ENCODE assay signal across 31 cellular contexts in genomic region chr14:22996823-22997301, GRCh38. TPM values are rescaled to one million over a fixed set of nuclear protein-coding genes. Genes with fewer than 3 reads are reported as not detected.
DNase-seq lines count a peak whose midpoint lies in the region; ATAC-seq and TF ChIP-seq lines count a peak whose summit lies in the region.
"Had no signal": no experiment of that assay in that cellular context is flagged by ENCODE, and none has a peak within 500 bp of the region (broad histone marks: within the 10 kb centered on the region; RNA-seq: fewer than 3 reads in every experiment).

No MANE protein-coding gene starts in this region.

- intact Hi-C loops in ovary (cut with DNase I) = loop anchor here in 1 of 4 donors (5.0 kb wide), 1 partner anchor 55 kb away; no protein-coding TSS in a partner anchor
- intact Hi-C loops in aorta (cut with DNase I) = no loop called here

- ATAC-seq in GM18873 (IDR thresholded peaks at IDR 0.05; ENCODE audit: low FRiP score, unreplicated experiment) (no peak), aorta (ENCODE audit: low FRiP score) (no peak)
- ATAC-seq: activated naive CD8-positive, alpha-beta T cell treated with anti-CD3 and anti-CD28 coated beads, Interleukin-2, amount 50 U/mL, for 24 hours; foreskin keratinocyte; heart left ventricle; WTC11 had no signal

- no peak overlapping the region for H2AFZ ChIP-seq in hepatocyte

- 49% methylated on average over 7 of the region's 7 CpGs for WGBS in hepatocyte (ENCODE audit: low lambda C conversion rate, missing lambda C conversion rate)
- WGBS in ovary, 3 donors = 7 to 18% (median 17%) methylated on average over 7 of the region's 7 CpGs
- WGBS in aorta, 2 donors = 73 to 86% methylated on average over 7 of the region's 7 CpGs

- H4K20me1 ChIP-seq in hepatocyte (ENCODE audit: insufficient read depth, poor library complexity, severe bottlenecking) = no peaks in the 10 kb centered on the region

- H3K79me2 ChIP-seq in hepatocyte = no peaks in the 10 kb centered on the region

- H3K4me1 ChIP-seq in hepatocyte (ENCODE audit: insufficient read depth) (peaks cover 10% of the 10 kb centered on the region), ovary (ENCODE audit: insufficient read depth) (peaks cover 7% of the 10 kb centered on the region), aorta (ENCODE audit: control insufficient read depth in 1 of 2, insufficient read depth in 2 of 2, low read length in 2 of 2) (no peaks in the 10 kb centered on the region)
- H3K4me1 ChIP-seq: foreskin keratinocyte had no signal

- no peaks in the 10 kb centered on the region for H3K9me3 ChIP-seq in hepatocyte (ENCODE audit: low read depth)
- H3K9me3 ChIP-seq in ovary = no peaks in the 10 kb centered on the region
- H3K9me3 ChIP-seq in aorta (ENCODE audit: control insufficient read depth, low read length) = no peaks in the 10 kb centered on the region
- H3K9me3 ChIP-seq: HAP-1, heart left ventricle had no signal

- DNase-seq in NCI-H2227 (lab: John Stamatoyannopoulos, UW; ENCODE audit: unreplicated experiment) (peak; percentile 33), NCI-H2227 treated with DMSO at 0.1 percent for 48 hours (lab: John Stamatoyannopoulos, UW) (no peak), RWPE1 (ENCODE audit: low spot score) (no peak), hepatocyte (ENCODE audit: low spot score) (peak; percentile 29), ovary (peak in 4 of 5 donors; percentile 54 to 72 (median 57)), NCI-H187 (lab: John Stamatoyannopoulos, UW) (no peak), aorta (no peak)
- DNase-seq: activated naive CD8-positive, alpha-beta T cell treated with anti-CD3 and anti-CD28 coated beads, Interleukin-2, amount 50 U/mL, for 24 hours; activated T-cell treated with anti-CD3 and anti-CD28 coated beads, Interleukin-2, amount 50 U/mL, for 48 hours; caudate nucleus; DMS79 treated with DMSO at 0.1 percent for 48 hours; endodermal cell; foreskin keratinocyte; heart left ventricle; mammary epithelial cell; NCI-H146; NK-92 treated with Interleukin-12 subunit alpha and Interleukin-12 subunit beta, amount 100 ng/mL, for 24 hours; stimulated activated naive CD4-positive, alpha-beta T cell treated with Interleukin-2 at 50 U/mL for 16 hours; T-helper 9 cell had no signal

- H3K27me3 ChIP-seq in hepatocyte (no peaks in the 10 kb centered on the region), ovary (no peaks in the 10 kb centered on the region), aorta (ENCODE audit: control insufficient read depth in 1 of 2, insufficient read depth in 2 of 2, low read length in 1 of 2) (no peaks in the 10 kb centered on the region)
- H3K27me3 ChIP-seq: foreskin keratinocyte, heart left ventricle had no signal

- POLR2A ChIA-PET in RWPE1 (lab: Yijun Ruan, JAX; ENCODE audit: low non-redundant PET) = no interaction called here

- peak overlapping the region; percentile 10; the same call in 1 of the 2 replicates for H3K27ac ChIP-seq in RWPE1
- H3K27ac ChIP-seq in hepatocyte = peak overlapping the region; percentile 28
- H3K27ac ChIP-seq in ovary = no peak overlapping the region
- no peak overlapping the region for H3K27ac ChIP-seq in aorta (ENCODE audit: low read depth in 1 of 2, low read length in 2 of 2)
- H3K27ac ChIP-seq: 22Rv1, coronary artery, foreskin keratinocyte, heart left ventricle had no signal

- TF ChIP-seq CTCF in RWPE1 (conservative IDR thresholded peaks at IDR 0.05; ENCODE audit: low read depth) (no peak), hepatocyte (IDR thresholded peaks at IDR 0.05; ENCODE audit: poor library complexity) (no peak), ovary (IDR thresholded peaks at IDR 0.05) (no peak)

- CTCF ChIA-PET in RWPE1 (lab: Yijun Ruan, JAX) = interaction anchor here (3.7 kb wide), 1 partner anchor 11 kb away, joined by 30 read pairs; no protein-coding TSS in a partner anchor

- H3K4me2 ChIP-seq in hepatocyte = no peak overlapping the region
- H3K4me2 ChIP-seq: smooth muscle cell had no signal

- TF ChIP-seq EP300 in ovary (IDR thresholded peaks at IDR 0.05) = no peak

- no peak overlapping the region for H3K4me3 ChIP-seq in hepatocyte
- H3K4me3 ChIP-seq in ovary = no peak overlapping the region
- H3K4me3 ChIP-seq in aorta (ENCODE audit: low read length in 2 of 2) = no peak overlapping the region
- H3K4me3 ChIP-seq: coronary artery, HAP-1, heart left ventricle, smooth muscle cell had no signal

- H3K9me2 ChIP-seq in hepatocyte (replicated peaks; ENCODE audit: insufficient read depth) = no peaks in the 10 kb centered on the region

- no peak for TF ChIP-seq POLR2A in ovary (IDR thresholded peaks at IDR 0.05)

- no peaks in the 10 kb centered on the region for H3K36me3 ChIP-seq in hepatocyte (replicated peaks; ENCODE audit: insufficient read depth, low read depth)
- H3K36me3 ChIP-seq in ovary = no peaks in the 10 kb centered on the region
- H3K36me3 ChIP-seq in aorta (ENCODE audit: control insufficient read depth in 1 of 2, insufficient read depth in 2 of 2, low read length in 1 of 2) = no peaks in the 10 kb centered on the region
- H3K36me3 ChIP-seq: HAP-1 had no signal

RNA-seq across cellular contexts. Expression of gene C14orf93, which starts 13.1 kb away (rescaled TPM):
- total RNA-seq in hepatocyte (7.8 and 8.8 TPM in 2 replicates), ovary (10 to 100 TPM in 4 of 7 donors, 1 to 10 TPM in 3; 7.2 to 11.8 (median 10.2) TPM), aorta (1 to 10 TPM; 5.5 to 8.6 TPM)
- polyA plus RNA-seq in hepatocyte (5.7 and 6.5 TPM in 2 replicates), ovary (10 to 100 TPM; 12.1 to 12.7 TPM), aorta (10 to 100 TPM in 1 of 2 donors, 1 to 10 TPM in 1; 8.8 to 11.0 TPM)

RNA-seq across cellular contexts. Expression of gene AJUBA, which starts 14.5 kb away (rescaled TPM):
- total RNA-seq in hepatocyte (75.1 and 80.8 TPM in 2 replicates), ovary (10 to 100 TPM; 13.7 to 34.5 (median 19.1) TPM), aorta (10 to 100 TPM; 12.9 to 16.2 TPM)
- polyA plus RNA-seq in hepatocyte (36.2 and 43.2 TPM in 2 replicates), ovary (10 to 100 TPM; 11.2 to 21.1 TPM), aorta (1 to 10 TPM; 2.2 to 3.8 TPM)
- polyA plus RNA-seq: CD14-positive monocyte had no signal

RNA-seq across cellular contexts. Expression of gene PSMB5, which starts 37.8 kb away (rescaled TPM):
- total RNA-seq in hepatocyte (171 and 190 TPM in 2 replicates), ovary (100 to 1,000 TPM in 1 of 7 donors, 10 to 100 TPM in 6; 65.3 to 144 (median 77.4) TPM), aorta (10 to 100 TPM; 67.7 to 68.4 TPM)
- polyA plus RNA-seq in hepatocyte (299 and 319 TPM in 2 replicates), ovary (100 to 1,000 TPM in 1 of 2 donors, 10 to 100 TPM in 1; 79.9 to 112 TPM), aorta (100 to 1,000 TPM; 103 to 116 TPM)

RNA-seq across cellular contexts. Expression of gene HAUS4, which starts 40.0 kb away (rescaled TPM):
- total RNA-seq in hepatocyte (34.8 and 46.4 TPM in 2 replicates), ovary (100 to 1,000 TPM in 1 of 7 donors, 10 to 100 TPM in 6; 31.6 to 111 (median 41.6) TPM), aorta (10 to 100 TPM; 19.7 to 33.9 TPM)
- polyA plus RNA-seq in hepatocyte (16.2 and 21.8 TPM in 2 replicates), ovary (10 to 100 TPM; 55.6 to 58.4 TPM), aorta (10 to 100 TPM; 39.5 to 62.7 TPM)

RNA-seq across cellular contexts. Expression of gene PSMB11, which starts 45.1 kb away (rescaled TPM):
- not detected in 2 replicates for total RNA-seq in hepatocyte
- polyA plus RNA-seq in hepatocyte = not detected in 2 replicates
- not detected for total RNA-seq in ovary
- not detected for polyA plus RNA-seq in ovary
- not detected for total RNA-seq in aorta
- not detected for polyA plus RNA-seq in aorta
- total RNA-seq: endodermal cell, foreskin keratinocyte, heart left ventricle, LHCN-M2, mammary epithelial cell, smooth muscle cell, temporal lobe, ureter, WTC11 had no signal
- polyA plus RNA-seq: CD14-positive monocyte, esophagus, foreskin keratinocyte, heart left ventricle, mammary epithelial cell, neural cell, smooth muscle cell had no signal

Comparison
In these comparisons a context has a peak if more than half of its experiments do, and no peak if none do; other contexts are left out.
1. DNase-seq: peak in NCI-H2227 (single experiment), hepatocyte (single experiment) and ovary (4 of 5); none in NCI-H2227 treated with DMSO at 0.1 percent for 48 hours (single experiment), RWPE1 (single experiment), NCI-H187 (0 of 2) and aorta (0 of 2).
2. H3K27ac ChIP-seq: peak in RWPE1 (single experiment) and hepatocyte (single experiment); none in ovary (0 of 2) and aorta (0 of 2).